Comparison of ENCODE assay signal across 1 cellular context in genomic region chr4:159023741-159024140, GRCh38.
TF ChIP-seq lines count a peak whose summit lies in the region.

No MANE protein-coding gene starts in this region.

TF ChIP-seq in HepG2, 621 proteins besides CTCF, POLR2A, EP300 and RAD21 (continued from another document):
- no peak for TF ChIP-seq ZNF646 (CRISPR knock-in tag; IDR thresholded peaks at IDR 0.05)
- no peak for TF ChIP-seq REXO4 (CRISPR knock-in tag; IDR thresholded peaks at IDR 0.05; ENCODE audit: borderline replicate concordance)
- no peak for TF ChIP-seq ZNF83 (CRISPR knock-in tag; IDR thresholded peaks at IDR 0.05; ENCODE audit: borderline replicate concordance)
- TF ChIP-seq, protein P1, sequence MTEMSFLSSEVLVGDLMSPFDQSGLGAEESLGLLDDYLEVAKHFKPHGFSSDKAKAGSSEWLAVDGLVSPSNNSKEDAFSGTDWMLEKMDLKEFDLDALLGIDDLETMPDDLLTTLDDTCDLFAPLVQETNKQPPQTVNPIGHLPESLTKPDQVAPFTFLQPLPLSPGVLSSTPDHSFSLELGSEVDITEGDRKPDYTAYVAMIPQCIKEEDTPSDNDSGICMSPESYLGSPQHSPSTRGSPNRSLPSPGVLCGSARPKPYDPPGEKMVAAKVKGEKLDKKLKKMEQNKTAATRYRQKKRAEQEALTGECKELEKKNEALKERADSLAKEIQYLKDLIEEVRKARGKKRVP (CRISPR knock-in tag; IDR thresholded peaks at IDR 0.05), result no peak
- TF ChIP-seq HMG20B (CRISPR knock-in tag; conservative IDR thresholded peaks at IDR 0.05), result no peak
- no peak for TF ChIP-seq PRMT3 (CRISPR knock-in tag; IDR thresholded peaks at IDR 0.05; ENCODE audit: borderline replicate concordance, low read depth)
- TF ChIP-seq ZNF547 (CRISPR knock-in tag; IDR thresholded peaks at IDR 0.05), result no peak
- TF ChIP-seq SMARCC2 (IDR thresholded peaks at IDR 0.05), result no peak
- TF ChIP-seq PPARG (CRISPR knock-in tag; conservative IDR thresholded peaks at IDR 0.05), result no peak
- TF ChIP-seq ONECUT2 (CRISPR knock-in tag; IDR thresholded peaks at IDR 0.05), result no peak
- TF ChIP-seq ARHGAP35 (CRISPR knock-in tag; IDR thresholded peaks at IDR 0.05; ENCODE audit: borderline replicate concordance), result no peak
- TF ChIP-seq ELF1 (CRISPR knock-in tag; IDR thresholded peaks at IDR 0.05), result no peak
- TF ChIP-seq RBM39 (IDR thresholded peaks at IDR 0.05; ENCODE audit: low read depth, low read length, poor library complexity, severe bottlenecking), result no peak
- no peak for TF ChIP-seq ZNF570 (CRISPR knock-in tag; IDR thresholded peaks at IDR 0.05; ENCODE audit: borderline replicate concordance)
- TF ChIP-seq HMG20A (CRISPR knock-in tag; IDR thresholded peaks at IDR 0.05; ENCODE audit: borderline replicate concordance), result no peak
- no peak for TF ChIP-seq ZBTB34 (CRISPR knock-in tag; IDR thresholded peaks at IDR 0.05)
- no peak for TF ChIP-seq MED8 (CRISPR knock-in tag; IDR thresholded peaks at IDR 0.05; ENCODE audit: insufficient replicate concordance)
TF ChIP-seq in HepG2: peak in this region for 0.
